ENCODE assay signal across 12 cellular contexts in genomic region chr19:41862445-41862986, GRCh38. TPM values are rescaled to one million over a fixed set of nuclear protein-coding genes. Genes with fewer than 3 reads are reported as not detected.
DNase-seq lines count a peak whose midpoint lies in the region; ATAC-seq and TF ChIP-seq lines count a peak whose summit lies in the region.
"Had no signal": no experiment of that assay in that cellular context is flagged by ENCODE, and none has a peak within 500 bp of the region (broad histone marks: within the 10 kb centered on the region; RNA-seq: fewer than 3 reads in every experiment).

No MANE protein-coding gene starts in this region.

- H3K9me3 Mint-ChIP-seq in Calu3 (ENCODE audit: low read depth, unreplicated experiment) (no peaks in the 10 kb centered on the region), nephron progenitor cell (no peaks in the 10 kb centered on the region)
- no peaks in the 10 kb centered on the region for H3K9me3 Mint-ChIP-seq in central memory CD8-positive, alpha-beta T cell

- no peaks in the 10 kb centered on the region; the same call in 1 of the 2 replicates for H3K27me3 ChIP-seq in H7 (ENCODE audit: control insufficient read depth, insufficient read depth, low read length)
- H3K27me3 ChIP-seq: vagina had no signal

- peaks cover 83% of the 10 kb centered on the region for H3K36me3 Mint-ChIP-seq in Calu3 (ENCODE audit: insufficient read depth, unreplicated experiment)
- peaks cover 59% of the 10 kb centered on the region for H3K36me3 Mint-ChIP-seq in central memory CD8-positive, alpha-beta T cell (ENCODE audit: insufficient read depth)
- H3K36me3 Mint-ChIP-seq in nephron progenitor cell (ENCODE audit: low read depth), result peaks cover 53% of the 10 kb centered on the region

- H3K27me3 Mint-ChIP-seq in Calu3 (ENCODE audit: unreplicated experiment) (no peaks in the 10 kb centered on the region), nephron progenitor cell (ENCODE audit: low read depth, poor library complexity) (peaks cover 11% of the 10 kb centered on the region)
- H3K27me3 Mint-ChIP-seq in central memory CD8-positive, alpha-beta T cell, result no peaks in the 10 kb centered on the region

- H3K4me3 Mint-ChIP-seq in Calu3 (ENCODE audit: low read depth, unreplicated experiment) (peak overlapping the region; percentile 80), nephron progenitor cell (peak overlapping the region; percentile 94)
- H3K4me3 Mint-ChIP-seq in central memory CD8-positive, alpha-beta T cell, result peak overlapping the region; percentile 81

- intact Hi-C loops in Calu3 (cut with micrococcal nuclease; ENCODE audit: unreplicated experiment), result no loop called here
- intact Hi-C loops in cardiac septum (cut with DNase I), result no loop called here

- ATAC-seq in central memory CD8-positive, alpha-beta T cell (replicated peaks; ENCODE audit: extremely low read depth, poor library complexity, severe bottlenecking), result no peak
- ATAC-seq in GM21529 (IDR thresholded peaks at IDR 0.05; ENCODE audit: unreplicated experiment) (no peak), HG02852 (IDR thresholded peaks at IDR 0.05; ENCODE audit: unreplicated experiment) (no peak)

- no peak overlapping the region for H3K27ac Mint-ChIP-seq in Calu3 (ENCODE audit: unreplicated experiment)
- H3K27ac Mint-ChIP-seq in central memory CD8-positive, alpha-beta T cell (ENCODE audit: low read depth), result peak overlapping the region; percentile 90
- H3K27ac Mint-ChIP-seq in nephron progenitor cell, result no peak overlapping the region

- BruUV-seq in Calu3 (replicated peaks; lab: Mats Ljungman, UMichigan), result no TSS peak

- TF ChIP-seq CTCF in Calu3 (IDR thresholded peaks at IDR 0.05; ENCODE audit: unreplicated experiment), result no peak
- TF ChIP-seq CTCF in NB4 (IDR thresholded peaks at IDR 0.05; ENCODE audit: low read depth, low read length), result no peak
- no peak for TF ChIP-seq CTCF in nephron progenitor cell (IDR thresholded peaks at IDR 0.05)

- H3K4me3 ChIP-seq in NB4 (ENCODE audit: low read depth, low read length) (peak overlapping the region; percentile 97), H7 (ENCODE audit: insufficient read depth, low read depth, low read length) (no peak overlapping the region)
- H3K4me3 ChIP-seq: skin epidermis, vagina had no signal

- no peak for TF ChIP-seq POLR2A in NB4 (IDR thresholded peaks at IDR 0.05; ENCODE audit: extremely low read depth, insufficient read length)

- DNase-seq in Calu3, result no peak
- no peak for DNase-seq in NB4 (ENCODE audit: low read depth)
- DNase-seq in central memory CD8-positive, alpha-beta T cell (ENCODE audit: low spot score in 2 of 2), result no peak
- no peak for DNase-seq in nephron progenitor cell
- no peak for DNase-seq in H7
- no peak for DNase-seq in cardiac septum (ENCODE audit: low spot score)
- DNase-seq: GOT3 had no signal

- H3K36me3 ChIP-seq in H7 (replicated peaks; ENCODE audit: control insufficient read depth, insufficient read depth, low read length), result peaks cover 51% of the 10 kb centered on the region

- CTCF ChIA-PET in Calu3 (lab: Charles Lee), result interaction anchor here (0.7 kb wide), 1 partner anchor 25 kb away, joined by 3 read pairs; no protein-coding TSS in a partner anchor

- H3K4me1 Mint-ChIP-seq in Calu3 (ENCODE audit: low read depth, unreplicated experiment), result peaks cover 43% of the 10 kb centered on the region
- H3K4me1 Mint-ChIP-seq in central memory CD8-positive, alpha-beta T cell, result peaks cover 48% of the 10 kb centered on the region
- H3K4me1 Mint-ChIP-seq in nephron progenitor cell, result peaks cover 43% of the 10 kb centered on the region

RNA-seq across cellular contexts. Expression of gene RPS19, which starts 2.5 kb away (rescaled TPM):
- total RNA-seq in Calu3 (2022), result 2,051 and 2,220 TPM in 2 replicates
- total RNA-seq in H7 (2014; rRNA removed; shearing (Covaris generic)), result 2,022 and 3,019 TPM in 2 replicates
- 548 TPM for total RNA-seq in cardiac septum

RNA-seq across cellular contexts. Expression of gene CD79A, which starts 14.6 kb away (rescaled TPM):
- total RNA-seq in Calu3 (2022), result 0.45 and 0.59 TPM in 2 replicates
- total RNA-seq in H7 (2014; rRNA removed; shearing (Covaris generic)), result 0.55 TPM in 1 of 2 replicates, not detected in the other
- not detected for total RNA-seq in cardiac septum
- total RNA-seq: vagina had no signal

RNA-seq across cellular contexts. Expression of gene DMRTC2, which starts 17.7 kb away (rescaled TPM):
- total RNA-seq in Calu3 (2022), result not detected in 2 replicates
- not detected in 2 replicates for total RNA-seq in H7 (2014; rRNA removed; shearing (Covaris generic))
- not detected for total RNA-seq in cardiac septum
- total RNA-seq: LHCN-M2, vagina had no signal

RNA-seq across cellular contexts. Expression of gene LYPD4, which starts 18.0 kb away (rescaled TPM):
- total RNA-seq in Calu3 (2022) (not detected in 2 replicates), cardiac septum (not detected)
- not detected in 2 replicates for total RNA-seq in H7 (2014; rRNA removed; shearing (Covaris generic))
- total RNA-seq: LHCN-M2, vagina had no signal

RNA-seq across cellular contexts. Expression of gene ARHGEF1, which starts 20.5 kb away (rescaled TPM):
- 122 and 163 TPM in 2 replicates for total RNA-seq in Calu3 (2022)
- 34.3 and 40.7 TPM in 2 replicates for total RNA-seq in H7 (2014; rRNA removed; shearing (Covaris generic))
- total RNA-seq in cardiac septum, result 37.9 TPM
